1 cellular context compared by ENCODE assay signal in the genomic region with DNA sequence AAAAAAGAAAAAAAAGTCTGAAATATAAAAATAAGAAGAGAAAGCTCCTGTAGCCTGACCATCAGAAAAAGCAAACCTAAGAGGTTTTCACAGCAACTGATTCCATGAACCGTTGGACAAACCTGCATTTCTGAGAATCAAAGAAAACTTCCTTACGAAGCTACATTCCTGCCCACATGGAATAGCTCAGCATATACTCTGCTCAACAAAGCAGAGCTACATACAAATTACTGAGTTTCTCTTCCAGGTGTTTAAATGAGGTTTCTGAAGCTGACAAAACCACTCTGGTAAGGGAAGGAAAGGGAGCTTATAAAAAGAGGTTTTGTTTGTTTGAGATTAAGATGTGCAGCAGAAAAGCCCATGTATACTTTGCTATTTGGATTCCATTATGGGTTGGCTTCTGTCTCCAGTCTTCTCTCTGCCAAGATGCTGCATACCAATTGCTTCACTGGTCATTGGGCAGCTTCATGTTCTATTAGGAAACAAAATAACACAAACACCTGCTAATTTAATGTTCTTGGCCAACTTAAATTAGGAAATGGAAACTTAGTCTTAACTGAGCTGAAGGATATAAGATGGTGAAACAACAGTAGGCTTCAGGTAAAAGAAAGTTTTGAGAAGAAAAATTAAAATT.
TF ChIP-seq lines count a peak whose summit lies in the region.

No MANE protein-coding gene starts in this region.

TF ChIP-seq in SK-N-SH, 30 proteins besides CTCF, POLR2A, EP300 and RAD21 (continued from another document):
- no peak for TF ChIP-seq ZBTB33 (IDR thresholded peaks at IDR 0.05; ENCODE audit: borderline replicate concordance, low read depth)
